Comparison of ENCODE assay signal across 8 cellular contexts in the genomic region with DNA sequence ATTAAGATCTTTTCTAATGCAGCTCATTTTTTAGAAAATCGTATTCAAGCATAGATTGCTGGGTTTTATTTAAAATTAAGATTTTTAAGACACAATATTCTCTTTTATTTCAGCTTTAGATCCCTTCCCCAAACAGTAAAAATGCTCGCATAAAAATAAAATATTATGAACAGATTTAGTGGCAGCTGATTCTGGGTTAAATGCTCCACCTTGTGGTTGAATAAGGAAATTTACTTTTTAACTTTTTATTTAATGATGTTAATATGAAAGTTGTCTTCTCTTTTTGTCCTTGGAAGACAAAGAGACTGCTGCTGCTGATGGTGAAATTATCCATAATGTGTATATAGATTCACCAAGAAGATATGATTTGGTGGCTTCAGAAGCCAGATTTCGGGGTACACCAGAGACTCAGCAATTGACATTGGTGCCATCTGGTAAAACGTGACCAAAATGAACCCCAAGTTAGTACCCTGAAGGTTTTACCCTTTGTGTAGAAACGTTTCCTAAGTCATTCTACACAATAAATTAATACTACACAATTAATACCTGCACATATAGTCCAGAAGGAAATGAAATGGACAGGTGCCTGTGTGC.
A peak's percentile ranks its signal among the peaks of the same experiment; 100 is the strongest.
DNase-seq lines count a peak whose midpoint lies in the region; ATAC-seq and TF ChIP-seq lines count a peak whose summit lies in the region.

No MANE protein-coding gene starts in this region.

- no peaks in the 10 kb centered on the region for H3K4me1 ChIP-seq in left lung

- no peaks in the 10 kb centered on the region for H3K36me3 ChIP-seq in left lung

- in situ Hi-C loops in KBM-7 (cut with MboI; ENCODE audit: low pct_unique_long_range_greater_than_20kb, low sequenced_read_pairs): no loop called here

- H3K4me3 ChIP-seq in left lung: no peak overlapping the region

- H3K27ac ChIP-seq in C4-2B (no peak overlapping the region), left lung (no peak overlapping the region)

- H3K9me3 Mint-ChIP-seq in WTC11 (no peaks in the 10 kb centered on the region), T-cell (no peaks in the 10 kb centered on the region)

- H3K27ac Mint-ChIP-seq in WTC11 (no peak overlapping the region), T-cell (no peak overlapping the region)

- POLR2A ChIA-PET in WTC11 (lab: Charles Lee): no interaction called here
- POLR2A ChIA-PET in T-cell (lab: Charles Lee): no interaction called here

- H3K27me3 ChIP-seq in left lung: no peaks in the 10 kb centered on the region

- H3K36me3 Mint-ChIP-seq in WTC11 (no peaks in the 10 kb centered on the region), T-cell (no peaks in the 10 kb centered on the region)

- ATAC-seq in WTC11 (no peak), left lung (no peak), T-cell (replicated peaks in 1 of 4) (no peak)

- CTCF ChIA-PET in WTC11 (lab: Charles Lee): interaction anchor here (0.7 to 1.8 kb wide), 8 partner anchors 9 to 915 kb away, joined by 3 to 10 read pairs (median 3); no protein-coding TSS in a partner anchor
- CTCF ChIA-PET in T-cell (lab: Charles Lee): interaction anchor here (0.6 to 1.8 kb wide), 11 partner anchors 8 to 1110 kb away, joined by 3 to 9 read pairs (median 6); no protein-coding TSS in a partner anchor

- H3K4me1 Mint-ChIP-seq in WTC11: peaks cover 9% of the 10 kb centered on the region
- peaks cover 0 to 3% (median 0%) of the 10 kb centered on the region in 3 donors for H3K4me1 Mint-ChIP-seq in T-cell

- H3K4me3 Mint-ChIP-seq in WTC11 (no peak overlapping the region), T-cell (no peak overlapping the region)

- TF ChIP-seq CTCF in C4-2B (conservative IDR thresholded peaks at IDR 0.05) (peak; percentile 61), WTC11 (IDR thresholded peaks at IDR 0.05) (peak; percentile 69), left lung (IDR thresholded peaks at IDR 0.05) (peak; percentile 22 to 56)

- intact Hi-C loops in left lung (cut with DNase I): loop anchor here in 1 of 2 donors (5.0 kb wide), 1 partner anchor 835 kb away; no protein-coding TSS in a partner anchor
- intact Hi-C loops in posterior vena cava (cut with DNase I): no loop called here

- DNase-seq in KBM-7: peak; percentile 41
- no peak for DNase-seq in WTC11 (ENCODE audit: low spot score)
- DNase-seq in left lung: no peak
- DNase-seq in T-cell: no peak
- DNase-seq in foreskin melanocyte: no peak
- DNase-seq in ecto neural progenitor cell (ENCODE audit: low spot score): no peak
- no peak for DNase-seq in posterior vena cava (ENCODE audit: low spot score)

- H3K9me3 ChIP-seq in left lung: no peaks in the 10 kb centered on the region

- H3K27me3 Mint-ChIP-seq in WTC11 (ENCODE audit: low read depth): peaks cover 3% of the 10 kb centered on the region; the same call in 1 of the 2 replicates
- H3K27me3 Mint-ChIP-seq in T-cell: peaks cover 4% of the 10 kb centered on the region in 2 donors

TF ChIP-seq in WTC11, 78 proteins besides CTCF, POLR2A, EP300 and RAD21:
- TF ChIP-seq, protein P1, sequence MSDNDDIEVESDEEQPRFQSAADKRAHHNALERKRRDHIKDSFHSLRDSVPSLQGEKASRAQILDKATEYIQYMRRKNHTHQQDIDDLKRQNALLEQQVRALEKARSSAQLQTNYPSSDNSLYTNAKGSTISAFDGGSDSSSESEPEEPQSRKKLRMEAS (CRISPR knock-in tag; IDR thresholded peaks at IDR 0.05): no peak
- TF ChIP-seq SMAD4 (CRISPR knock-in tag; IDR thresholded peaks at IDR 0.05) (no peak), JAZF1 (CRISPR knock-in tag; IDR thresholded peaks at IDR 0.05) (no peak), TCF7 (CRISPR knock-in tag; IDR thresholded peaks at IDR 0.05; ENCODE audit: low read depth) (no peak), ZNF317 (CRISPR knock-in tag; IDR thresholded peaks at IDR 0.05; ENCODE audit: borderline replicate concordance, low read depth) (no peak), NFYB (CRISPR knock-in tag; conservative IDR thresholded peaks at IDR 0.05; ENCODE audit: low read depth) (no peak), IRF2 (CRISPR knock-in tag; IDR thresholded peaks at IDR 0.05; ENCODE audit: borderline replicate concordance, low read depth) (no peak)
- TF ChIP-seq, protein P2, sequence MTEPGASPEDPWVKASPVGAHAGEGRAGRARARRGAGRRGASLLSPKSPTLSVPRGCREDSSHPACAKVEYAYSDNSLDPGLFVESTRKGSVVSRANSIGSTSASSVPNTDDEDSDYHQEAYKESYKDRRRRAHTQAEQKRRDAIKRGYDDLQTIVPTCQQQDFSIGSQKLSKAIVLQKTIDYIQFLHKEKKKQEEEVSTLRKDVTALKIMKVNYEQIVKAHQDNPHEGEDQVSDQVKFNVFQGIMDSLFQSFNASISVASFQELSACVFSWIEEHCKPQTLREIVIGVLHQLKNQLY (CRISPR knock-in tag; IDR thresholded peaks at IDR 0.05): no peak
- TF ChIP-seq, protein P3, sequence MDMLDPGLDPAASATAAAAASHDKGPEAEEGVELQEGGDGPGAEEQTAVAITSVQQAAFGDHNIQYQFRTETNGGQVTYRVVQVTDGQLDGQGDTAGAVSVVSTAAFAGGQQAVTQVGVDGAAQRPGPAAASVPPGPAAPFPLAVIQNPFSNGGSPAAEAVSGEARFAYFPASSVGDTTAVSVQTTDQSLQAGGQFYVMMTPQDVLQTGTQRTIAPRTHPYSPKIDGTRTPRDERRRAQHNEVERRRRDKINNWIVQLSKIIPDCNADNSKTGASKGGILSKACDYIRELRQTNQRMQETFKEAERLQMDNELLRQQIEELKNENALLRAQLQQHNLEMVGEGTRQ (CRISPR knock-in tag; IDR thresholded peaks at IDR 0.05): no peak
- TF ChIP-seq, protein P4, sequence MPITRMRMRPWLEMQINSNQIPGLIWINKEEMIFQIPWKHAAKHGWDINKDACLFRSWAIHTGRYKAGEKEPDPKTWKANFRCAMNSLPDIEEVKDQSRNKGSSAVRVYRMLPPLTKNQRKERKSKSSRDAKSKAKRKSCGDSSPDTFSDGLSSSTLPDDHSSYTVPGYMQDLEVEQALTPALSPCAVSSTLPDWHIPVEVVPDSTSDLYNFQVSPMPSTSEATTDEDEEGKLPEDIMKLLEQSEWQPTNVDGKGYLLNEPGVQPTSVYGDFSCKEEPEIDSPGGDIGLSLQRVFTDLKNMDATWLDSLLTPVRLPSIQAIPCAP (CRISPR knock-in tag; IDR thresholded peaks at IDR 0.05): no peak
- TF ChIP-seq, protein P5, sequence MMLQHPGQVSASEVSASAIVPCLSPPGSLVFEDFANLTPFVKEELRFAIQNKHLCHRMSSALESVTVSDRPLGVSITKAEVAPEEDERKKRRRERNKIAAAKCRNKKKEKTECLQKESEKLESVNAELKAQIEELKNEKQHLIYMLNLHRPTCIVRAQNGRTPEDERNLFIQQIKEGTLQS (CRISPR knock-in tag; conservative IDR thresholded peaks at IDR 0.05): no peak
- TF ChIP-seq, protein P6, sequence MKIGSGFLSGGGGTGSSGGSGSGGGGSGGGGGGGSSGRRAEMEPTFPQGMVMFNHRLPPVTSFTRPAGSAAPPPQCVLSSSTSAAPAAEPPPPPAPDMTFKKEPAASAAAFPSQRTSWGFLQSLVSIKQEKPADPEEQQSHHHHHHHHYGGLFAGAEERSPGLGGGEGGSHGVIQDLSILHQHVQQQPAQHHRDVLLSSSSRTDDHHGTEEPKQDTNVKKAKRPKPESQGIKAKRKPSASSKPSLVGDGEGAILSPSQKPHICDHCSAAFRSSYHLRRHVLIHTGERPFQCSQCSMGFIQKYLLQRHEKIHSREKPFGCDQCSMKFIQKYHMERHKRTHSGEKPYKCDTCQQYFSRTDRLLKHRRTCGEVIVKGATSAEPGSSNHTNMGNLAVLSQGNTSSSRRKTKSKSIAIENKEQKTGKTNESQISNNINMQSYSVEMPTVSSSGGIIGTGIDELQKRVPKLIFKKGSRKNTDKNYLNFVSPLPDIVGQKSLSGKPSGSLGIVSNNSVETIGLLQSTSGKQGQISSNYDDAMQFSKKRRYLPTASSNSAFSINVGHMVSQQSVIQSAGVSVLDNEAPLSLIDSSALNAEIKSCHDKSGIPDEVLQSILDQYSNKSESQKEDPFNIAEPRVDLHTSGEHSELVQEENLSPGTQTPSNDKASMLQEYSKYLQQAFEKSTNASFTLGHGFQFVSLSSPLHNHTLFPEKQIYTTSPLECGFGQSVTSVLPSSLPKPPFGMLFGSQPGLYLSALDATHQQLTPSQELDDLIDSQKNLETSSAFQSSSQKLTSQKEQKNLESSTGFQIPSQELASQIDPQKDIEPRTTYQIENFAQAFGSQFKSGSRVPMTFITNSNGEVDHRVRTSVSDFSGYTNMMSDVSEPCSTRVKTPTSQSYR (CRISPR knock-in tag; IDR thresholded peaks at IDR 0.05): no peak
